1 cellular context compared by ENCODE assay signal in genomic region chr9:91900057-91900816, GRCh38.
TF ChIP-seq lines count a peak whose summit lies in the region.

No MANE protein-coding gene starts in this region.

TF ChIP-seq in K562, 482 proteins besides CTCF, POLR2A, EP300 and RAD21 (continued from another document and continues in another):
- no peak for TF ChIP-seq ETS1 (conservative IDR thresholded peaks at IDR 0.05; ENCODE audit: control insufficient read depth, low read depth, low read length)
- TF ChIP-seq ADNP (tag; IDR thresholded peaks at IDR 0.05) = no peak
- peak; percentile 30; the same call in 1 of the 2 replicates for TF ChIP-seq SPI1 (IDR thresholded peaks at IDR 0.05; ENCODE audit: borderline replicate concordance, low read depth, low read length)
- no peak for TF ChIP-seq RFX5 (IDR thresholded peaks at IDR 0.05; ENCODE audit: low read depth, low read length)
- no peak for TF ChIP-seq ESRRB (CRISPR knock-in tag; IDR thresholded peaks at IDR 0.05; ENCODE audit: borderline replicate concordance)
- TF ChIP-seq TEAD1 (CRISPR knock-in tag; IDR thresholded peaks at IDR 0.05) = peak in 1 of 2 experiments; percentile 80; a peak in 1 of 4 replicates
- TF ChIP-seq ZNF584 (CRISPR knock-in tag; IDR thresholded peaks at IDR 0.05; ENCODE audit: low read depth) = no peak
- no peak for TF ChIP-seq CBFA2T2 (conservative IDR thresholded peaks at IDR 0.05)
- no peak for TF ChIP-seq RBM39 (optimal IDR thresholded peaks at IDR 0.05; ENCODE audit: low read depth, low read length)
- TF ChIP-seq RHOXF2B (CRISPR knock-in tag; conservative IDR thresholded peaks at IDR 0.05) = no peak
- TF ChIP-seq ATF3 (IDR thresholded peaks at IDR 0.05) = no peak
- peak; percentile 74 for TF ChIP-seq ATF3 (CRISPR knock-in tag; conservative IDR thresholded peaks at IDR 0.05)
- TF ChIP-seq FOXP4 (CRISPR knock-in tag; IDR thresholded peaks at IDR 0.05; ENCODE audit: borderline replicate concordance) = peak; percentile 99
- peak; percentile 61; the same call in 1 of the 2 replicates for TF ChIP-seq GABPB1 (CRISPR knock-in tag; IDR thresholded peaks at IDR 0.05)
- no peak for TF ChIP-seq HOXB6 (CRISPR knock-in tag; IDR thresholded peaks at IDR 0.05; ENCODE audit: borderline replicate concordance)
- TF ChIP-seq MYBL2 (IDR thresholded peaks at IDR 0.05; ENCODE audit: low read depth) = peak; percentile 70
- peak; percentile 40; the same call in 1 of the 2 replicates for TF ChIP-seq MYBL2 (CRISPR knock-in tag; IDR thresholded peaks at IDR 0.05; ENCODE audit: borderline replicate concordance)
- no peak for TF ChIP-seq CLOCK (CRISPR knock-in tag; IDR thresholded peaks at IDR 0.05; ENCODE audit: borderline replicate concordance)
- TF ChIP-seq SOX6 (IDR thresholded peaks at IDR 0.05) = peak; percentile 76
- TF ChIP-seq NEUROD1 (IDR thresholded peaks at IDR 0.05; ENCODE audit: borderline replicate concordance, low read depth, low read length, partially characterized antibody) = peak; percentile 75
- no peak for TF ChIP-seq ELK3 (CRISPR knock-in tag; IDR thresholded peaks at IDR 0.05)
- peak; percentile 52; the same call in 1 of the 2 replicates for TF ChIP-seq HDAC2 (IDR thresholded peaks at IDR 0.05)
- TF ChIP-seq ZSCAN29 (IDR thresholded peaks at IDR 0.05) = no peak
- peak; percentile 83 for TF ChIP-seq NR2C2 (CRISPR knock-in tag; IDR thresholded peaks at IDR 0.05)
- TF ChIP-seq NR2C2 (tag; IDR thresholded peaks at IDR 0.05) = no peak
- TF ChIP-seq ZFP91 (CRISPR knock-in tag; IDR thresholded peaks at IDR 0.05) = peak; percentile 59; the same call in 1 of the 2 replicates
- no peak for TF ChIP-seq ZNF780A (CRISPR knock-in tag; IDR thresholded peaks at IDR 0.05)
- peak; percentile 86 for TF ChIP-seq E2F1 (CRISPR knock-in tag; IDR thresholded peaks at IDR 0.05)
- peak; percentile 81 for TF ChIP-seq TCF3 (CRISPR knock-in tag; IDR thresholded peaks at IDR 0.05)
- peak; percentile 67 to 82; a peak in 3 of 4 replicates for TF ChIP-seq TBL1XR1 (IDR thresholded peaks at IDR 0.05; ENCODE audit: low read length in 2 of 2)
- no peak for TF ChIP-seq ETS2 (tag; IDR thresholded peaks at IDR 0.05; ENCODE audit: borderline replicate concordance, poor library complexity, severe bottlenecking)
- no peak for TF ChIP-seq MAFG (tag; conservative IDR thresholded peaks at IDR 0.05)
- TF ChIP-seq MIER1 (IDR thresholded peaks at IDR 0.05; ENCODE audit: low read depth) = no peak
- no peak for TF ChIP-seq BCL6 (CRISPR knock-in tag; IDR thresholded peaks at IDR 0.05)
- no peak for TF ChIP-seq POLR2H (tag; IDR thresholded peaks at IDR 0.05; ENCODE audit: low read depth)
- peak; percentile 71; the same call in 1 of the 2 replicates for TF ChIP-seq ZNF609 (CRISPR knock-in tag; IDR thresholded peaks at IDR 0.05; ENCODE audit: borderline replicate concordance)
- TF ChIP-seq ZNF384 (IDR thresholded peaks at IDR 0.05; ENCODE audit: low read depth, low read length) = no peak
- TF ChIP-seq SFPQ (IDR thresholded peaks at IDR 0.05; ENCODE audit: low read depth, low read length) = no peak
- TF ChIP-seq PRMT5 (CRISPR knock-in tag; IDR thresholded peaks at IDR 0.05) = no peak
- no peak; the same call in 1 of the 2 replicates for TF ChIP-seq TSHZ1 (CRISPR knock-in tag; IDR thresholded peaks at IDR 0.05)
